In the genomic region with DNA sequence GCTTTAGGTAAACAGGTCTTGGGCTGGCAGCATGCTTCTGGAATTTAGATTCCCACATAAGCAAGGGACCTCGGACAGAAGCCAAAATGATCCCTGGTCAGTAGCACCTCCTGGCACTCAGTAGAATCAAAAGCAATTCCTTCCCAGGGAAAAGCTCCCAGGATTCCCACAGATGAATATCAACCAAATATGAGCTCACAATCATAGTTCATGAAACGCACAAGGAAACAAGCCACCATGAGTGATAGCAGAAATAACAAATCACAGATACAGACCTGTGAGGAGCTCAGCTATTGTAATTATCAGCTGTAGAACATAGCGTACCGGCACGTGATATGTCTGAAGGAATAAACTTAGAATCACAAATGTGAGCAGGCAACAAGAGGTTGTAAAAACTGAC, we compare ENCODE assay signal across 3 cellular contexts.
TF ChIP-seq lines count a peak whose summit lies in the region.

No MANE protein-coding gene starts in this region.

TF ChIP-seq in HCT116, 20 proteins besides CTCF, POLR2A, EP300 and RAD21:
- TF ChIP-seq SRF (IDR thresholded peaks at IDR 0.05; ENCODE audit: low read depth) (no peak), CBX3 (IDR thresholded peaks at IDR 0.05; ENCODE audit: low read depth) (peak; percentile 88; the same call in 1 of the 2 replicates)

TF ChIP-seq in Ishikawa, 13 proteins besides CTCF, POLR2A, EP300 and RAD21:
- TF ChIP-seq FOXM1 (IDR thresholded peaks at IDR 0.05; ENCODE audit: borderline replicate concordance, low read depth), result no peak
- no peak for TF ChIP-seq REST (IDR thresholded peaks at IDR 0.05; ENCODE audit: low read depth)
- TF ChIP-seq USF1 (IDR thresholded peaks at IDR 0.05), result peak; percentile 29; the same call in 1 of the 2 replicates

TF ChIP-seq in K562, 482 proteins besides CTCF, POLR2A, EP300 and RAD21:
- TF ChIP-seq CBX5 (IDR thresholded peaks at IDR 0.05; ENCODE audit: borderline replicate concordance, low read depth) (peak; percentile 91), ZNF217 (CRISPR knock-in tag; IDR thresholded peaks at IDR 0.05) (no peak), ETV5 (CRISPR knock-in tag; IDR thresholded peaks at IDR 0.05; ENCODE audit: low read depth) (no peak), CBX3 (IDR thresholded peaks at IDR 0.05; ENCODE audit: borderline replicate concordance in 1 of 2, low read length in 2 of 2) (peak in 1 of 2 experiments; percentile 97; a peak in 2 of 3 replicates), TRIM28 (IDR thresholded peaks at IDR 0.05) (0 out of 2 replicates have a peak, but pooled peaks have one; percentile 54), RFX1 (IDR thresholded peaks at IDR 0.05) (no peak), VEZF1 (CRISPR knock-in tag; IDR thresholded peaks at IDR 0.05) (no peak), ZNF41 (CRISPR knock-in tag; conservative IDR thresholded peaks at IDR 0.05) (peak; percentile 100), KLF16 (IDR thresholded peaks at IDR 0.05) (no peak), KHSRP (IDR thresholded peaks at IDR 0.05) (no peak)
- TF ChIP-seq, protein P1, sequence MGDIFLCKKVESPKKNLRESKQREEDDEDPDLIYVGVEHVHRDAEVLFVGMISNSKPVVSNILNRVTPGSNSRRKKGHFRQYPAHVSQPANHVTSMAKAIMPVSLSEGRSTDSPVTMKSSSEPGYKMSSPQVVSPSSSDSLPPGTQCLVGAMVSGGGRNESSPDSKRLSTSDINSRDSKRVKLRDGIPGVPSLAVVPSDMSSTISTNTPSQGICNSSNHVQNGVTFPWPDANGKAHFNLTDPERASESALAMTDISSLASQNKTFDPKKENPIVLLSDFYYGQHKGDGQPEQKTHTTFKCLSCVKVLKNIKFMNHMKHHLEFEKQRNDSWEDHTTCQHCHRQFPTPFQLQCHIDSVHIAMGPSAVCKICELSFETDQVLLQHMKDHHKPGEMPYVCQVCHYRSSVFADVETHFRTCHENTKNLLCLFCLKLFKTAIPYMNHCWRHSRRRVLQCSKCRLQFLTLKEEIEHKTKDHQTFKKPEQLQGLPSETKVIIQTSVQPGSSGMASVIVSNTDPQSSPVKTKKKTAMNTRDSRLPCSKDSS (IDR thresholded peaks at IDR 0.05; ENCODE audit: low read depth, partially characterized antibody), result peak; percentile 67
- TF ChIP-seq, protein P2, sequence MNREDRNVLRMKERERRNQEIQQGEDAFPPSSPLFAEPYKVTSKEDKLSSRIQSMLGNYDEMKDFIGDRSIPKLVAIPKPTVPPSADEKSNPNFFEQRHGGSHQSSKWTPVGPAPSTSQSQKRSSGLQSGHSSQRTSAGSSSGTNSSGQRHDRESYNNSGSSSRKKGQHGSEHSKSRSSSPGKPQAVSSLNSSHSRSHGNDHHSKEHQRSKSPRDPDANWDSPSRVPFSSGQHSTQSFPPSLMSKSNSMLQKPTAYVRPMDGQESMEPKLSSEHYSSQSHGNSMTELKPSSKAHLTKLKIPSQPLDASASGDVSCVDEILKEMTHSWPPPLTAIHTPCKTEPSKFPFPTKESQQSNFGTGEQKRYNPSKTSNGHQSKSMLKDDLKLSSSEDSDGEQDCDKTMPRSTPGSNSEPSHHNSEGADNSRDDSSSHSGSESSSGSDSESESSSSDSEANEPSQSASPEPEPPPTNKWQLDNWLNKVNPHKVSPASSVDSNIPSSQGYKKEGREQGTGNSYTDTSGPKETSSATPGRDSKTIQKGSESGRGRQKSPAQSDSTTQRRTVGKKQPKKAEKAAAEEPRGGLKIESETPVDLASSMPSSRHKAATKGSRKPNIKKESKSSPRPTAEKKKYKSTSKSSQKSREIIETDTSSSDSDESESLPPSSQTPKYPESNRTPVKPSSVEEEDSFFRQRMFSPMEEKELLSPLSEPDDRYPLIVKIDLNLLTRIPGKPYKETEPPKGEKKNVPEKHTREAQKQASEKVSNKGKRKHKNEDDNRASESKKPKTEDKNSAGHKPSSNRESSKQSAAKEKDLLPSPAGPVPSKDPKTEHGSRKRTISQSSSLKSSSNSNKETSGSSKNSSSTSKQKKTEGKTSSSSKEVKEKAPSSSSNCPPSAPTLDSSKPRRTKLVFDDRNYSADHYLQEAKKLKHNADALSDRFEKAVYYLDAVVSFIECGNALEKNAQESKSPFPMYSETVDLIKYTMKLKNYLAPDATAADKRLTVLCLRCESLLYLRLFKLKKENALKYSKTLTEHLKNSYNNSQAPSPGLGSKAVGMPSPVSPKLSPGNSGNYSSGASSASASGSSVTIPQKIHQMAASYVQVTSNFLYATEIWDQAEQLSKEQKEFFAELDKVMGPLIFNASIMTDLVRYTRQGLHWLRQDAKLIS (CRISPR knock-in tag; IDR thresholded peaks at IDR 0.05), result no peak
